In the genomic region with DNA sequence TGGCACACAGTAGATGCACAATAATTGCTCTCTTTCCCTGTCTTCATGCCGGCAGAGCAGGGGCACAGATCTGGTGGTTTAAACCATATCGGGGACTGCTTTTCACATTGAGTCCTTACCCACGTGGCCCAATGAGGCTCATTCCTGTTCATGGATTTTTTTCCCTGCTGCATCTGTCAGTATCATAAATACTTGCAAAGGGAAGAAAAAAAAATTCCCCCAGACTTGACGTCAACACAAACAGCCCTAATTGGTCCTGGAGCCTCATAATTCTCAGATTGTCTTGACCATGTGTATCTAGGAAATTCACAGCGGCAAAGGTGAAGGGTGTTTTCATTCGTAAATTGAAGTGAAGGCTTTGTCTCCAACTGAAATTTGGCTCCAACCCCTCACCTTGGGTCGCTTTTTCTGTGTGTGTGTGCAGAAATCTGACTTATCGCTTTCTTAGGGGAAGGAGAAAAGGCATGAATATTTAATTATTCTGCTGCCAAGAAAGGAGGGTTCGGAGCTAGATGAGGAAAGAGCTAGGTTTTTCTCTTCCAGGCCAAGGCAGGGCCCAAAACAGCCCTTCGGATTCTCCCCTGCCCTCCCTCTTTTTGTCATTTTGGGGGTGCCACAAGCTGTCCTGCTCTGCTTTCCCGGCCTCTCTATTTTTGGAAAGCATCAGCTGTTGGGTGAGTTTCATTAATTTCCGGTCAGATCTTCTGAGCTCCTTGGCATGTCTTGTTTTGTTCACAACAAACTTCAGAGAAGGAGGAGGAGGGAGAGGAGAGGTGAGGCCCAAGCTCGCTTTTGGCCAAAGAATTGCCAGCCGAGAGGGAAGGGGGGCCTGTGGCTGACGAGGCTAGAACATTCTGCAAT, we compare ENCODE assay signal across 14 cellular contexts. TPM values are rescaled to one million over a fixed set of nuclear protein-coding genes. Genes with fewer than 3 reads are reported as not detected.
DNase-seq lines count a peak whose midpoint lies in the region; ATAC-seq and TF ChIP-seq lines count a peak whose summit lies in the region.
"Had no signal": no experiment of that assay in that cellular context is flagged by ENCODE, and none has a peak within 500 bp of the region (broad histone marks: within the 10 kb centered on the region; RNA-seq: fewer than 3 reads in every experiment).

No MANE protein-coding gene starts in this region.

- no peaks in the 10 kb centered on the region for H3K36me3 ChIP-seq in SK-N-SH (replicated peaks in 1 of 2; ENCODE audit: control insufficient read depth in 1 of 2, insufficient read depth in 2 of 2, low read length in 1 of 2)
- H3K36me3 ChIP-seq in neural progenitor cell, result no peaks in the 10 kb centered on the region
- no peaks in the 10 kb centered on the region for H3K36me3 ChIP-seq in uterus

- H3K27ac ChIP-seq in SK-N-SH (ENCODE audit: low read depth in 2 of 2, low read length in 1 of 2), result no peak overlapping the region
- no peak overlapping the region for H3K27ac ChIP-seq in neural progenitor cell
- peak overlapping the region; percentile 89 to 91 for H3K27ac ChIP-seq in uterus

- no peaks in the 10 kb centered on the region for H3K9me3 ChIP-seq in SK-N-SH
- no peaks in the 10 kb centered on the region for H3K9me3 ChIP-seq in neural progenitor cell (ENCODE audit: low read depth)
- no peaks in the 10 kb centered on the region for H3K9me3 ChIP-seq in uterus

- 77% methylated on average over 15 of the region's 15 CpGs for WGBS in SK-N-SH (ENCODE audit: low lambda C conversion rate)

- CTCF ChIA-PET in SK-N-SH (lab: Yijun Ruan, JAX), result interaction anchor here (0.7 to 2.7 kb wide), 5 partner anchors 15 to 123 kb away, joined by 3 to 17 read pairs (median 3); no protein-coding TSS in a partner anchor

- TF ChIP-seq CTCF in SK-N-SH (IDR thresholded peaks at IDR 0.05), result no peak
- TF ChIP-seq CTCF in fibroblast of pulmonary artery (IDR thresholded peaks at IDR 0.05; ENCODE audit: low read length, missing control alignments), result no peak
- no peak for TF ChIP-seq CTCF in neural progenitor cell (IDR thresholded peaks at IDR 0.05)
- TF ChIP-seq CTCF in uterus (IDR thresholded peaks at IDR 0.05), result no peak

- peak; percentile 24; the same call in 2 of the 3 replicates for ATAC-seq in SK-N-SH treated with all-trans-retinoic acid at 6 μM for 48 hours
- ATAC-seq in HG02973 (IDR thresholded peaks at IDR 0.05; ENCODE audit: unreplicated experiment), result no peak
- ATAC-seq: T-cell had no signal

- peak overlapping the region; percentile 62 for H3K27ac Mint-ChIP-seq in neural progenitor cell
- H3K27ac Mint-ChIP-seq in activated CD4-positive, alpha-beta T cell treated with anti-CD3 and anti-CD28 coated beads, Interleukin-2, amount 10 ng/mL, durations not matched to agents 24 days and 14 days, result no peak overlapping the region
- H3K27ac Mint-ChIP-seq: T-cell had no signal

- no peak for TF ChIP-seq POLR2A in uterus (IDR thresholded peaks at IDR 0.05)

- H3K9ac ChIP-seq in SK-N-SH, result no peak overlapping the region
- H3K9ac ChIP-seq in neural progenitor cell, result no peak overlapping the region

- peaks cover 2% of the 10 kb centered on the region for H3K36me3 Mint-ChIP-seq in neural progenitor cell
- no peaks in the 10 kb centered on the region for H3K36me3 Mint-ChIP-seq in activated CD4-positive, alpha-beta T cell treated with anti-CD3 and anti-CD28 coated beads, Interleukin-2, amount 10 ng/mL, durations not matched to agents 24 days and 14 days (ENCODE audit: low read depth)
- H3K36me3 Mint-ChIP-seq: T-cell had no signal

- H3K9me3 Mint-ChIP-seq in neural progenitor cell, result peaks cover 2% of the 10 kb centered on the region
- H3K9me3 Mint-ChIP-seq in activated CD4-positive, alpha-beta T cell treated with anti-CD3 and anti-CD28 coated beads, Interleukin-2, amount 10 ng/mL, durations not matched to agents 24 days and 14 days, result no peaks in the 10 kb centered on the region
- H3K9me3 Mint-ChIP-seq: central memory CD8-positive, alpha-beta T cell had no signal

- H3F3A ChIP-seq in SK-N-SH (replicated peaks; ENCODE audit: insufficient read depth) (peaks cover 7% of the 10 kb centered on the region), neural progenitor cell (ENCODE audit: low read depth) (peaks cover 24% of the 10 kb centered on the region)

- H3K4me1 Mint-ChIP-seq in neural progenitor cell, result peaks cover 45% of the 10 kb centered on the region
- peaks cover 9% of the 10 kb centered on the region for H3K4me1 Mint-ChIP-seq in activated CD4-positive, alpha-beta T cell treated with anti-CD3 and anti-CD28 coated beads, Interleukin-2, amount 10 ng/mL, durations not matched to agents 24 days and 14 days
- H3K4me1 Mint-ChIP-seq: central memory CD8-positive, alpha-beta T cell had no signal

- H3K4me1 ChIP-seq in SK-N-SH (ENCODE audit: control insufficient read depth in 1 of 2, insufficient read depth in 2 of 2, low read depth in 1 of 2, low read length in 1 of 2), result peaks cover 16 to 22% of the 10 kb centered on the region in 2 experiments; a peak in 3 of 4 replicates
- peaks cover 19% of the 10 kb centered on the region for H3K4me1 ChIP-seq in neural progenitor cell
- peaks cover 0 to 20% of the 10 kb centered on the region in 2 donors for H3K4me1 ChIP-seq in uterus

- no peak overlapping the region for H3K4me2 ChIP-seq in SK-N-SH
- no peak overlapping the region for H3K4me2 ChIP-seq in neural progenitor cell

- no peaks in the 10 kb centered on the region for H3K9me2 ChIP-seq in SK-N-SH

- no peak overlapping the region for H3K4me3 ChIP-seq in SK-N-SH (ENCODE audit: low read depth in 2 of 2, low read length in 1 of 2)
- no peak overlapping the region for H3K4me3 ChIP-seq in fibroblast of pulmonary artery (replicated peaks; ENCODE audit: low read depth, low read length)
- H3K4me3 ChIP-seq in neural progenitor cell, result no peak overlapping the region
- no peak overlapping the region for H3K4me3 ChIP-seq in uterus

- H4K20me1 ChIP-seq in SK-N-SH (ENCODE audit: insufficient read depth) (no peaks in the 10 kb centered on the region), neural progenitor cell (ENCODE audit: low read depth) (no peaks in the 10 kb centered on the region)

- no peak for TF ChIP-seq EP300 in SK-N-SH (IDR thresholded peaks at IDR 0.05; ENCODE audit: borderline replicate concordance in 1 of 2, low read depth in 1 of 2, low read length in 1 of 2)

- no peak overlapping the region for H3K4me3 Mint-ChIP-seq in neural progenitor cell
- H3K4me3 Mint-ChIP-seq in activated CD4-positive, alpha-beta T cell treated with anti-CD3 and anti-CD28 coated beads, Interleukin-2, amount 10 ng/mL, durations not matched to agents 24 days and 14 days, result no peak overlapping the region
- H3K4me3 Mint-ChIP-seq: central memory CD8-positive, alpha-beta T cell; T-cell had no signal

- intact Hi-C loops in uterus (cut with DNase I; ENCODE audit: low total_unique reads), result no loop called here
- intact Hi-C loops in activated CD4-positive, alpha-beta T cell treated with anti-CD3 and anti-CD28 coated beads, Interleukin-2, amount 10 ng/mL, durations not matched to agents 24 days and 14 days (cut with micrococcal nuclease), result no loop called here

- TF ChIP-seq RAD21 in SK-N-SH (IDR thresholded peaks at IDR 0.05; ENCODE audit: low read length), result no peak

- POLR2A ChIA-PET in SK-N-SH (lab: Yijun Ruan, JAX), result no interaction called here

- peaks cover 21% of the 10 kb centered on the region for H3K27me3 Mint-ChIP-seq in neural progenitor cell (ENCODE audit: insufficient read depth, low read depth)
- peaks cover 3% of the 10 kb centered on the region for H3K27me3 Mint-ChIP-seq in activated CD4-positive, alpha-beta T cell treated with anti-CD3 and anti-CD28 coated beads, Interleukin-2, amount 10 ng/mL, durations not matched to agents 24 days and 14 days

- no peak for DNase-seq in SK-N-SH
- DNase-seq in fibroblast of pulmonary artery (ENCODE audit: low read depth), result peak; percentile 74
- no peak for DNase-seq in neural progenitor cell (ENCODE audit: low spot score)
- peak; percentile 69 to 71 for DNase-seq in uterus
- no peak for DNase-seq in activated CD4-positive, alpha-beta T cell treated with anti-CD3 and anti-CD28 coated beads, Interleukin-2, amount 10 ng/mL, durations not matched to agents 24 days and 14 days
- no peak for DNase-seq in NK-92 treated with Interleukin-12 subunit alpha and Interleukin-12 subunit beta, amount 100 ng/mL, for 24 hours (lab: John Stamatoyannopoulos, UW)
- DNase-seq: EL; KBM-7; NCI-H748 treated with DMSO at 0.1 percent for 48 hours; stimulated activated naive CD4-positive, alpha-beta T cell treated with Interleukin-2 at 50 U/mL for 16 hours; T-cell had no signal

- H3K27me3 ChIP-seq in SK-N-SH (ENCODE audit: insufficient read depth) (no peaks in the 10 kb centered on the region), neural progenitor cell (no peaks in the 10 kb centered on the region), uterus (no peaks in the 10 kb centered on the region)

- H2AFZ ChIP-seq in SK-N-SH (ENCODE audit: low read depth), result no peak overlapping the region
- H2AFZ ChIP-seq in neural progenitor cell (replicated peaks), result peak overlapping the region; percentile 84

- H3K79me2 ChIP-seq in SK-N-SH (ENCODE audit: insufficient read depth), result no peaks in the 10 kb centered on the region
- H3K79me2 ChIP-seq in neural progenitor cell (ENCODE audit: low read depth), result no peaks in the 10 kb centered on the region

TF ChIP-seq in SK-N-SH, 30 proteins besides CTCF, POLR2A, EP300 and RAD21:
- TF ChIP-seq EZH2phosphoT487 (IDR thresholded peaks at IDR 0.05; ENCODE audit: borderline replicate concordance, low read depth) (no peak), TCF12 (IDR thresholded peaks at IDR 0.05) (no peak), SIN3A (IDR thresholded peaks at IDR 0.05; ENCODE audit: borderline replicate concordance, low read depth, low read length) (no peak)

RNA-seq across cellular contexts. Expression of a gene that starts 17.8 kb away (rescaled TPM):
- 0.15 and 0.24 TPM in 2 replicates for polyA plus RNA-seq in SK-N-SH (2012; rRNA removed)
- polyA plus RNA-seq in SK-N-SH (2012; cell fraction: cytosol; rRNA removed), result 0.17 and 0.23 TPM in 2 replicates
- polyA plus RNA-seq in SK-N-SH (2012; cell fraction: nucleus; rRNA removed), result 0.39 and 0.51 TPM in 2 replicates
- total RNA-seq in neural progenitor cell (ENCODE audit: low replicate concordance) (0.43 TPM in 1 of 2 replicates, not detected in the other), uterus (1 to 10 TPM in 1 of 4 donors, not detected in 3; 2.4 TPM)
- total RNA-seq in activated CD4-positive, alpha-beta T cell treated with anti-CD3 and anti-CD28 coated beads, Interleukin-2, amount 10 ng/mL, durations not matched to agents 24 days and 14 days, result not detected in 2 replicates
- total RNA-seq: T-cell had no signal

Comparison
In these comparisons a context has a peak if more than half of its experiments do, and no peak if none do; other contexts are left out.
1. DNase-seq: peak in fibroblast of pulmonary artery (single experiment) and uterus (2 of 2); none in SK-N-SH (single experiment), neural progenitor cell (single experiment), activated CD4-positive, alpha-beta T cell treated with anti-CD3 and anti-CD28 coated beads, Interleukin-2, amount 10 ng/mL, durations not matched to agents 24 days and 14 days (single experiment) and NK-92 treated with Interleukin-12 subunit alpha and Interleukin-12 subunit beta, amount 100 ng/mL, for 24 hours (single experiment).
2. H3K27ac ChIP-seq: peak in uterus (2 of 2); none in SK-N-SH (0 of 2) and neural progenitor cell (single experiment).